8 cellular contexts compared by ENCODE assay signal in genomic region chr16:87392823-87393679, GRCh38. TPM values are rescaled to one million over a fixed set of nuclear protein-coding genes. Genes with fewer than 3 reads are reported as not detected.
DNase-seq lines count a peak whose midpoint lies in the region; FAIRE-seq and TF ChIP-seq lines count a peak whose summit lies in the region.

No MANE protein-coding gene starts in this region.

- 0 out of 2 replicates have a peak, but pooled peaks have one; percentile 7 for TF ChIP-seq CTCF in 22Rv1 (IDR thresholded peaks at IDR 0.05)
- TF ChIP-seq CTCF in GM12864 (IDR thresholded peaks at IDR 0.05; ENCODE audit: low read depth, low read length, missing control alignments) = peak; percentile 30
- TF ChIP-seq CTCF in fibroblast of villous mesenchyme (IDR thresholded peaks at IDR 0.05; ENCODE audit: insufficient read depth, low read depth, low read length) = no peak
- peak in 1 of 3 experiments; percentile 54 for TF ChIP-seq CTCF in nephron (IDR thresholded peaks at IDR 0.05; ENCODE audit: unreplicated experiment in 3 of 3)

- H3K27ac ChIP-seq in 22Rv1 = peak overlapping the region; percentile 77

- no peaks in the 10 kb centered on the region for H3K27me3 Mint-ChIP-seq in activated T-helper 2 cell treated with anti-CD3 and anti-CD28 coated beads, Interferon-gamma antibody, Interleukin-2, Interleukin-4, amounts not matched to agents 10 μg/mL and 5 μg/mL and 100 μg/mL, durations not matched to agents 14 hours and 24 hours and 36 hours (ENCODE audit: low read depth)
- no peaks in the 10 kb centered on the region for H3K27me3 Mint-ChIP-seq in nephron (ENCODE audit: low read depth)

- no peak for DNase-seq in GM12864 (ENCODE audit: low read depth)
- peak; percentile 6 to 54 for DNase-seq in NCI-H526 (lab: John Stamatoyannopoulos, UW)
- peak; percentile 44 for DNase-seq in activated T-helper 2 cell treated with anti-CD3 and anti-CD28 coated beads, Interferon-gamma antibody, Interleukin-2, Interleukin-4, amounts not matched to agents 10 μg/mL and 5 μg/mL and 100 μg/mL, durations not matched to agents 14 hours and 24 hours and 36 hours (ENCODE audit: low spot score)
- DNase-seq in fibroblast of villous mesenchyme (ENCODE audit: low read depth) = peak; percentile 45
- peak; percentile 40 for DNase-seq in urothelium cell line (ENCODE audit: low spot score)
- no peak for DNase-seq in NCI-H187 treated with DMSO at 0.1 percent for 48 hours (lab: John Stamatoyannopoulos, UW)

- peaks cover 24% of the 10 kb centered on the region for H3K36me3 Mint-ChIP-seq in activated T-helper 2 cell treated with anti-CD3 and anti-CD28 coated beads, Interferon-gamma antibody, Interleukin-2, Interleukin-4, amounts not matched to agents 10 μg/mL and 5 μg/mL and 100 μg/mL, durations not matched to agents 14 hours and 24 hours and 36 hours (ENCODE audit: low read depth)
- H3K36me3 Mint-ChIP-seq in nephron (ENCODE audit: low read depth) = peaks cover 4% of the 10 kb centered on the region

- intact Hi-C loops in activated T-helper 2 cell treated with anti-CD3 and anti-CD28 coated beads, Interferon-gamma antibody, Interleukin-2, Interleukin-4, amounts not matched to agents 10 μg/mL and 5 μg/mL and 100 μg/mL, durations not matched to agents 14 hours and 24 hours and 36 hours (cut with micrococcal nuclease) = loop anchor here (1.0 to 5.0 kb wide), 3 partner anchors 9 to 558 kb away; partner anchors contain the start of genes BANP and ZCCHC14

- H3K4me3 ChIP-seq in GM12864 (ENCODE audit: low read depth, low read length) (peak overlapping the region; percentile 59), fibroblast of villous mesenchyme (ENCODE audit: low read depth, low read length) (peak overlapping the region; percentile 82)

- H3K27ac Mint-ChIP-seq in activated T-helper 2 cell treated with anti-CD3 and anti-CD28 coated beads, Interferon-gamma antibody, Interleukin-2, Interleukin-4, amounts not matched to agents 10 μg/mL and 5 μg/mL and 100 μg/mL, durations not matched to agents 14 hours and 24 hours and 36 hours = peak overlapping the region; percentile 86
- H3K27ac Mint-ChIP-seq in nephron = peak overlapping the region; percentile 79 to 97 (median 96)

- peaks cover 42% of the 10 kb centered on the region for H3K4me1 Mint-ChIP-seq in activated T-helper 2 cell treated with anti-CD3 and anti-CD28 coated beads, Interferon-gamma antibody, Interleukin-2, Interleukin-4, amounts not matched to agents 10 μg/mL and 5 μg/mL and 100 μg/mL, durations not matched to agents 14 hours and 24 hours and 36 hours (ENCODE audit: low read depth)
- H3K4me1 Mint-ChIP-seq in nephron = peaks cover 36% of the 10 kb centered on the region

- no peak for FAIRE-seq in urothelium cell line (lab: Jason Lieb, UNC)

- H3K4me3 Mint-ChIP-seq in activated T-helper 2 cell treated with anti-CD3 and anti-CD28 coated beads, Interferon-gamma antibody, Interleukin-2, Interleukin-4, amounts not matched to agents 10 μg/mL and 5 μg/mL and 100 μg/mL, durations not matched to agents 14 hours and 24 hours and 36 hours (ENCODE audit: low read depth) = peak overlapping the region; percentile 90
- peak overlapping the region; percentile 96 to 99 (median 96) for H3K4me3 Mint-ChIP-seq in nephron

- H3K9me3 Mint-ChIP-seq in activated T-helper 2 cell treated with anti-CD3 and anti-CD28 coated beads, Interferon-gamma antibody, Interleukin-2, Interleukin-4, amounts not matched to agents 10 μg/mL and 5 μg/mL and 100 μg/mL, durations not matched to agents 14 hours and 24 hours and 36 hours = no peaks in the 10 kb centered on the region
- H3K9me3 Mint-ChIP-seq in nephron = no peaks in the 10 kb centered on the region

RNA-seq across cellular contexts. Expression of gene MAP1LC3B, which starts 0.9 kb away (rescaled TPM):
- 40.6 and 43.6 TPM in 2 replicates for total RNA-seq in activated T-helper 2 cell treated with anti-CD3 and anti-CD28 coated beads, Interferon-gamma antibody, Interleukin-2, Interleukin-4, amounts not matched to agents 10 μg/mL and 5 μg/mL and 100 μg/mL, durations not matched to agents 14 hours and 24 hours and 36 hours
- total RNA-seq in fibroblast of villous mesenchyme = 25.1 and 36.3 TPM in 2 replicates

RNA-seq across cellular contexts. Expression of gene FBXO31, which starts 9.5 kb away (rescaled TPM):
- 33.6 and 40.1 TPM in 2 replicates for total RNA-seq in activated T-helper 2 cell treated with anti-CD3 and anti-CD28 coated beads, Interferon-gamma antibody, Interleukin-2, Interleukin-4, amounts not matched to agents 10 μg/mL and 5 μg/mL and 100 μg/mL, durations not matched to agents 14 hours and 24 hours and 36 hours
- total RNA-seq in fibroblast of villous mesenchyme = 25.9 and 26.7 TPM in 2 replicates

Comparison
In these comparisons a context has a peak if more than half of its experiments do, and no peak if none do; other contexts are left out.
1. DNase-seq: peak in NCI-H526 (2 of 2), activated T-helper 2 cell treated with anti-CD3 and anti-CD28 coated beads, Interferon-gamma antibody, Interleukin-2, Interleukin-4, amounts not matched to agents 10 μg/mL and 5 μg/mL and 100 μg/mL, durations not matched to agents 14 hours and 24 hours and 36 hours (single experiment), fibroblast of villous mesenchyme (single experiment) and urothelium cell line (single experiment); none in GM12864 (single experiment) and NCI-H187 treated with DMSO at 0.1 percent for 48 hours (single experiment).